24 cellular contexts compared by ENCODE assay signal in genomic region chr2:238422940-238423339, GRCh38.
"Had no signal": no experiment of that assay in that cellular context is flagged by ENCODE, and none has a peak within 500 bp of the region (broad histone marks: within the 10 kb centered on the region; RNA-seq: fewer than 3 reads in every experiment).

No MANE protein-coding gene starts in this region.

- DNase-seq: activated B cell treated with CpG ODN at 0.5 μM for 24 hours; activated CD4-positive, alpha-beta memory T cell treated with anti-CD3 and anti-CD28 coated beads for 36 hours; activated CD4-positive, alpha-beta T cell treated with anti-CD3 and anti-CD28 coated beads, Interleukin-2, amount 10 ng/mL, durations not matched to agents 7 days and 5 days; activated CD8-positive, alpha-beta memory T cell treated with anti-CD3 and anti-CD28 coated beads for 24 hours; activated effector memory CD4-positive, alpha-beta T cell treated with anti-CD3 and anti-CD28 coated beads, Interleukin-2, amount 50 U/mL, for 16 hours; activated naive CD4-positive, alpha-beta T cell treated with Interleukin-2 at 50 U/mL for 16 hours; activated T-cell treated with anti-CD3 and anti-CD28 coated beads, Interleukin-2, amount 50 U/mL, for 4 hours; cerebellar nuclear complex; Karpas-422; NCI-H1105 treated with DMSO at 0.1 percent for 48 hours; NCI-H1436 treated with DMSO at 0.1 percent for 48 hours; NCI-H187; NCI-H2081 treated with DMSO at 0.1 percent for 48 hours; NCI-H526; NCI-H82; NK-92 treated with Interleukin-12 subunit alpha and Interleukin-12 subunit beta, amount 100 ng/mL, for 24 hours; RPMI8226; SHP77; T-cell; T-helper 2 cell; T1000 had no signal

- H3K27ac Mint-ChIP-seq: activated B cell treated with CpG ODN at 0.5 μM for 24 hours; activated CD4-positive, alpha-beta memory T cell treated with anti-CD3 and anti-CD28 coated beads for 36 hours; activated CD4-positive, alpha-beta T cell treated with anti-CD3 and anti-CD28 coated beads, Interleukin-2, amount 10 ng/mL, durations not matched to agents 7 days and 5 days had no signal

- H3K27me3 Mint-ChIP-seq: activated CD4-positive, alpha-beta memory T cell treated with anti-CD3 and anti-CD28 coated beads for 36 hours; activated CD4-positive, alpha-beta T cell treated with anti-CD3 and anti-CD28 coated beads, Interleukin-2, amount 10 ng/mL, durations not matched to agents 7 days and 5 days; T-cell had no signal

- H3K4me3 Mint-ChIP-seq: activated B cell treated with CpG ODN at 0.5 μM for 24 hours; activated CD4-positive, alpha-beta memory T cell treated with anti-CD3 and anti-CD28 coated beads for 36 hours; activated CD4-positive, alpha-beta T cell treated with anti-CD3 and anti-CD28 coated beads, Interleukin-2, amount 10 ng/mL, durations not matched to agents 7 days and 5 days; activated T-cell treated with anti-CD3 and anti-CD28 coated beads, Interleukin-2, amount 50 U/mL, for 4 hours; T-cell had no signal

- H3K9me3 Mint-ChIP-seq: activated B cell treated with CpG ODN at 0.5 μM for 24 hours; activated CD4-positive, alpha-beta memory T cell treated with anti-CD3 and anti-CD28 coated beads for 36 hours; activated CD4-positive, alpha-beta T cell treated with anti-CD3 and anti-CD28 coated beads, Interleukin-2, amount 10 ng/mL, durations not matched to agents 7 days and 5 days; activated naive CD4-positive, alpha-beta T cell treated with anti-CD3 and anti-CD28 coated beads, Interleukin-2, amount 50 U/mL, for 72 hours; activated T-cell treated with anti-CD3 and anti-CD28 coated beads, Interleukin-2, amount 50 U/mL, for 4 hours; T-cell had no signal

- H3K36me3 Mint-ChIP-seq: T-cell had no signal

- ATAC-seq: activated naive CD4-positive, alpha-beta T cell treated with anti-CD3 and anti-CD28 coated beads, Interleukin-2, amount 50 U/mL, for 72 hours; activated T-cell treated with anti-CD3 and anti-CD28 coated beads, Interleukin-2, amount 50 U/mL, for 4 hours; Panc1; T-cell had no signal

- FAIRE-seq: TTC549 had no signal
